In genomic region chr20:50186151-50186885, GRCh38 we compare ENCODE assay signal across 9 cellular contexts. TPM values are rescaled to one million over a fixed set of nuclear protein-coding genes. Genes with fewer than 3 reads are reported as not detected.
DNase-seq lines count a peak whose midpoint lies in the region; ATAC-seq, FAIRE-seq and TF ChIP-seq lines count a peak whose summit lies in the region.
"Had no signal": no experiment of that assay in that cellular context is flagged by ENCODE, and none has a peak within 500 bp of the region (broad histone marks: within the 10 kb centered on the region; RNA-seq: fewer than 3 reads in every experiment).

No MANE protein-coding gene starts in this region.

- H3K9me1 ChIP-seq in keratinocyte (ENCODE audit: control insufficient read depth, extremely low read depth, insufficient read depth, low read length): no peaks in the 10 kb centered on the region

- peaks cover 34% of the 10 kb centered on the region for H3K4me1 ChIP-seq in A673 (ENCODE audit: insufficient read depth, low read length, poor library complexity, severe bottlenecking)
- H3K4me1 ChIP-seq in breast epithelium: no peaks in the 10 kb centered on the region
- H3K4me1 ChIP-seq in keratinocyte (ENCODE audit: control insufficient read depth, extremely low read depth, insufficient read depth, low read length): peaks cover 4% of the 10 kb centered on the region

- intact Hi-C loops in A673 (cut with micrococcal nuclease; ENCODE audit: unreplicated experiment): loop anchor here (1.0 to 5.0 kb wide), 3 partner anchors 274 to 601 kb away; no protein-coding TSS in a partner anchor
- intact Hi-C loops in breast epithelium (cut with DNase I; ENCODE audit: low total_unique reads): loop anchor here (2.0 to 5.0 kb wide), 2 partner anchors 278 to 391 kb away; no protein-coding TSS in a partner anchor

- no peaks in the 10 kb centered on the region for H3K9me3 ChIP-seq in A673 (ENCODE audit: low read depth, low read length, poor library complexity, severe bottlenecking)
- no peaks in the 10 kb centered on the region for H3K9me3 ChIP-seq in breast epithelium
- H3K9me3 ChIP-seq in keratinocyte (ENCODE audit: control insufficient read depth, low read depth, low read length): no peaks in the 10 kb centered on the region

- H3K79me2 ChIP-seq in keratinocyte (ENCODE audit: control insufficient read depth, insufficient read depth, low read length): no peaks in the 10 kb centered on the region

- FAIRE-seq in keratinocyte (lab: Jason Lieb, UNC): peak; percentile 13

- dilution Hi-C loops in keratinocyte (cut with MboI; ENCODE audit: extremely low pct_ligation_motif_present, low sequenced_read_pairs): no loop called here

- no peaks in the 10 kb centered on the region for H4K20me1 ChIP-seq in keratinocyte (ENCODE audit: control insufficient read depth, extremely low read depth, insufficient read depth, low read length)

- DNase-seq in A673 (ENCODE audit: low spot score) (peak; percentile 91), GM19240 (ENCODE audit: insufficient read length, low spot score) (peak; percentile 54), NCI-H2196 treated with DMSO at 0.1 percent for 48 hours (lab: John Stamatoyannopoulos, UW; ENCODE audit: unreplicated experiment) (peak; percentile 39), breast epithelium (ENCODE audit: low spot score in 2 of 2) (peak; percentile 92 to 97), keratinocyte (ENCODE audit: low read depth, low spot score) (peak; percentile 71)
- DNase-seq in stimulated activated CD4-positive, alpha-beta T cell treated with anti-CD3 and anti-CD28 coated beads, Interleukin-1b, Interleukin-23, amount 100 ng/mL, for 4 hours (ENCODE audit: low read depth in 2 of 2): peak; percentile 89 to 92

- no peak overlapping the region for H3K4me2 ChIP-seq in keratinocyte (ENCODE audit: control insufficient read depth, extremely low read depth, insufficient read depth, low read depth, low read length)

- H2AFZ ChIP-seq in keratinocyte (ENCODE audit: control insufficient read depth, low read length): peak overlapping the region; percentile 29

- POLR2A ChIA-PET in A673 (lab: Charles Lee; ENCODE audit: low non-redundant PET): interaction anchor here (0.6 kb wide), 1 partner anchor 306 kb away, joined by 4 read pairs; no protein-coding TSS in a partner anchor

- CTCF ChIA-PET in A673 (lab: Charles Lee): interaction anchor here (0.6 to 1.0 kb wide), 7 partner anchors 278 to 602 kb away, joined by 3 to 9 read pairs (median 4); no protein-coding TSS in a partner anchor

- H3K9ac ChIP-seq in keratinocyte (ENCODE audit: control insufficient read depth, extremely low read depth, insufficient read depth, low read length): no peak overlapping the region

- no peaks in the 10 kb centered on the region for H3K36me3 ChIP-seq in A673 (ENCODE audit: insufficient read depth, low read length, poor library complexity, severe bottlenecking)
- no peaks in the 10 kb centered on the region for H3K36me3 ChIP-seq in breast epithelium
- H3K36me3 ChIP-seq in keratinocyte (ENCODE audit: control insufficient read depth in 2 of 2, extremely low read depth in 1 of 2, insufficient read depth in 2 of 2, low read length in 2 of 2): no peaks in the 10 kb centered on the region

- no peak for ATAC-seq in HG03175 (IDR thresholded peaks at IDR 0.05; ENCODE audit: unreplicated experiment)

- H3K27me3 ChIP-seq in A673 (replicated peaks; ENCODE audit: insufficient read depth, low read depth, low read length, poor library complexity) (no peaks in the 10 kb centered on the region), breast epithelium (no peaks in the 10 kb centered on the region), keratinocyte (ENCODE audit: control insufficient read depth, extremely low read depth, insufficient read depth, low read length) (no peaks in the 10 kb centered on the region)

- H3K27ac ChIP-seq in A673 (ENCODE audit: low read depth, low read length, poor library complexity, severe bottlenecking) (no peak overlapping the region), breast epithelium (peak overlapping the region in 1 of 2 donors; percentile 83), keratinocyte (ENCODE audit: control insufficient read depth, insufficient read depth, low read length) (no peak overlapping the region)

- TF ChIP-seq POLR2A in breast epithelium (IDR thresholded peaks at IDR 0.05): no peak

- no TSS peak for BruUV-seq in A673 (replicated peaks; lab: Mats Ljungman, UMichigan)

- no peak overlapping the region for H3K4me3 ChIP-seq in A673 (ENCODE audit: low read depth, low read length, poor library complexity, severe bottlenecking)
- H3K4me3 ChIP-seq in WI38 (ENCODE audit: low read depth, low read length): no peak overlapping the region
- H3K4me3 ChIP-seq in breast epithelium: no peak overlapping the region
- no peak overlapping the region for H3K4me3 ChIP-seq in keratinocyte (ENCODE audit: control insufficient read depth in 2 of 3, extremely low read depth in 1 of 3, insufficient read depth in 2 of 3, low read depth in 1 of 3, low read length in 3 of 3)
- H3K4me3 ChIP-seq: skin epidermis had no signal

- TF ChIP-seq CTCF in A673 (conservative IDR thresholded peaks at IDR 0.05; ENCODE audit: low read depth, low read length): peak; percentile 94
- peak; percentile 96 for TF ChIP-seq CTCF in WI38 (IDR thresholded peaks at IDR 0.05; ENCODE audit: low read depth, low read length)
- peak; percentile 99 to 100 (median 99) for TF ChIP-seq CTCF in breast epithelium (IDR thresholded peaks at IDR 0.05)
- peak; percentile 84 to 96 (median 95) for TF ChIP-seq CTCF in keratinocyte (optimal IDR thresholded peaks at IDR 0.05 in 1 of 3, IDR thresholded peaks at IDR 0.05 in 1 of 3, conservative IDR thresholded peaks at IDR 0.05 in 1 of 3; ENCODE audit: extremely low read depth in 1 of 3, insufficient read depth in 2 of 3, low read length in 3 of 3)

RNA-seq across cellular contexts. Expression of gene CEBPB, which starts 4.3 kb away (rescaled TPM):
- total RNA-seq in A673 (2021) (130 and 136 TPM in 2 replicates), breast epithelium (100 to 1,000 TPM; 137 to 177 (median 149) TPM)
- polyA plus RNA-seq in keratinocyte: 11.2 to 23.1 TPM (median 15.8 TPM) in 3 replicates
- polyA plus RNA-seq in keratinocyte (2011; ENCODE audit: low read depth): 29.3 TPM
- 8.5 and 17.2 TPM in 2 replicates for polyA plus RNA-seq in keratinocyte (2011; cell fraction: cytosol; rRNA removed)
- 15.7 and 21.8 TPM in 2 replicates for polyA plus RNA-seq in keratinocyte (2011; cell fraction: nucleus; rRNA removed)
- polyA plus RNA-seq in keratinocyte (2012; ENCODE audit: low replicate concordance): 20.9 and 67.3 TPM in 2 replicates
- polyA minus RNA-seq in keratinocyte: 3.1 to 4.4 TPM (median 4.1 TPM) in 3 replicates
- polyA minus RNA-seq in keratinocyte (2011; cell fraction: cytosol; rRNA and poly(A)+ RNA removed): 61.0 TPM
- 16.2 and 23.4 TPM in 2 replicates for polyA minus RNA-seq in keratinocyte (2011; cell fraction: nucleus; rRNA and poly(A)+ RNA removed)

RNA-seq across cellular contexts. Expression of gene PEDS1, which starts 32.8 kb away (rescaled TPM):
- 22.9 and 25.9 TPM in 2 replicates for total RNA-seq in A673 (2021)
- 10 to 100 TPM; 12.9 to 29.4 (median 18.0) TPM for total RNA-seq in breast epithelium
- polyA plus RNA-seq in keratinocyte: 48.7 to 77.3 TPM (median 62.3 TPM) in 3 replicates
- polyA plus RNA-seq in keratinocyte (2011; ENCODE audit: low read depth): 33.8 TPM
- 70.2 and 70.3 TPM in 2 replicates for polyA plus RNA-seq in keratinocyte (2011; cell fraction: cytosol; rRNA removed)
- polyA plus RNA-seq in keratinocyte (2011; cell fraction: nucleus; rRNA removed): 95.5 and 103 TPM in 2 replicates
- 45.3 and 52.4 TPM in 2 replicates for polyA plus RNA-seq in keratinocyte (2012; ENCODE audit: low replicate concordance)
- polyA minus RNA-seq in keratinocyte: 117 to 209 TPM (median 146 TPM) in 3 replicates
- 103 TPM for polyA minus RNA-seq in keratinocyte (2011; cell fraction: cytosol; rRNA and poly(A)+ RNA removed)
- 42.4 and 47.5 TPM in 2 replicates for polyA minus RNA-seq in keratinocyte (2011; cell fraction: nucleus; rRNA and poly(A)+ RNA removed)

Comparison
In these comparisons a context has a peak if more than half of its experiments do, and no peak if none do; other contexts are left out.
1. DNase-seq: peak in every context shown above with its lines; median percentile 94 in breast epithelium; 91 in A673; 90 in stimulated activated CD4-positive, alpha-beta T cell treated with anti-CD3 and anti-CD28 coated beads, Interleukin-1b, Interleukin-23, amount 100 ng/mL, for 4 hours; 71 in keratinocyte; 54 in GM19240; 39 in NCI-H2196 treated with DMSO at 0.1 percent for 48 hours.